In genomic region chr12:44157359-44157758, GRCh38 we compare ENCODE assay signal across 13 cellular contexts.
DNase-seq lines count a peak whose midpoint lies in the region; ATAC-seq and TF ChIP-seq lines count a peak whose summit lies in the region.
"Had no signal": no experiment of that assay in that cellular context is flagged by ENCODE, and none has a peak within 500 bp of the region (broad histone marks: within the 10 kb centered on the region; RNA-seq: fewer than 3 reads in every experiment).

No MANE protein-coding gene starts in this region.

- ATAC-seq in GM19324 (IDR thresholded peaks at IDR 0.05; ENCODE audit: low FRiP score, unreplicated experiment) (peak; percentile 85), HG02588 (IDR thresholded peaks at IDR 0.05; ENCODE audit: unreplicated experiment) (peak; percentile 67), HG03342 (IDR thresholded peaks at IDR 0.05; ENCODE audit: unreplicated experiment) (peak; percentile 86)

- DNase-seq in GM06990 (ENCODE audit: extremely low read depth, insufficient read length) (peak; percentile 21), OCI-M2 (lab: John Stamatoyannopoulos, UW; ENCODE audit: unreplicated experiment) (no peak), DMS114 treated with DMSO at 0.1 percent for 48 hours (lab: John Stamatoyannopoulos, UW; ENCODE audit: unreplicated experiment) (no peak), cortex of kidney (lab: John Stamatoyannopoulos, UW) (no peak)
- no peak for DNase-seq in activated CD8-positive, alpha-beta memory T cell treated with anti-CD3 and anti-CD28 coated beads, Interleukin-2, amount 50 U/mL, for 48 hours
- DNase-seq: CD8-positive, alpha-beta memory T cell; H7; NCI-H1092 treated with DMSO at 0.1 percent for 48 hours; upper lobe of left lung had no signal

- no peaks in the 10 kb centered on the region for H3K36me3 ChIP-seq in GM06990 (ENCODE audit: control insufficient read depth, insufficient read depth, low read length)
- H3K36me3 ChIP-seq: SJSA1, upper lobe of left lung had no signal

- no peaks in the 10 kb centered on the region for H3K27me3 ChIP-seq in GM06990 (replicated peaks; ENCODE audit: control insufficient read depth, insufficient read depth, low read length)
- H3K27me3 ChIP-seq: SJSA1, upper lobe of left lung had no signal

- H3K4me3 ChIP-seq in GM06990 (replicated peaks; ENCODE audit: low read depth, low read length), result no peak overlapping the region
- H3K4me3 ChIP-seq: SJSA1, upper lobe of left lung had no signal

- TF ChIP-seq CTCF in GM06990 (IDR thresholded peaks at IDR 0.05; ENCODE audit: insufficient read depth, low read length, poor library complexity, severe bottlenecking), result no peak
